12 cellular contexts compared by ENCODE assay signal in the genomic region with DNA sequence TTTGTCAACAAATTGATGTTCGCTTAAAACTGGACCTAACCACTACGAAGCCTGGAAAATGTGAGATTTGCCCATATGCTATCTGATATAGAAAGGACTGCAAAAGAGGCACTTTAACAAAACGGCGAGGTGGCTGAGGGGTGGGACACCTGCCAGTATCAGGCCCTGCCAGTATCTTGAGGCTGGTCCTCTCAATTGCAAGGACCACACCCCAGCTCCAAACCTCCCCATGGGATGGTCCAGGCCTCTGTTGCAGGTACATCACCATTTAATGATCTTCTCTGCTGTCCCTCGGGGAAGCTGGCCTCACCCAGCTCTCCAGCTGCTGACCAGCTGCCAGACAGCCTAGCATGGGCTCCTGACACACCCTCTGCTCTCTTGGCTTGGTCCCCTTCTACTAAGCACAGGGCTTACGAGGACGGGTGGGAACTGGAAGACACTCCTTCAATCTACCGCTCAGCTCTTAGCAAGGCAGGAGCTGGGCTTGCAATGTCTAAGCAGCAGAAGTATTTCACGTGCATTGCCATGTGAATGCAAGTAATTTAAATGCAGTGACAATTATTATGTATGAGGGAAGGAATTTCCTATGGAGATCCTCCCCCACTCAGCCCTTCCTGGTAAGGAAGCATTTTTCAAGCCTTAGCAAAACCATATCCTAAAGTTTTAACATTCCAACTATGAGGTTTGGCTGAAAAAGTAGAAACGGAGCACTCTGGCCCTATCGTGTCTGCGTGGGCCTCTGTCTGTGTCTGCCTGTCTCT.
DNase-seq lines count a peak whose midpoint lies in the region; ATAC-seq and TF ChIP-seq lines count a peak whose summit lies in the region.
"Had no signal": no experiment of that assay in that cellular context is flagged by ENCODE, and none has a peak within 500 bp of the region (broad histone marks: within the 10 kb centered on the region; RNA-seq: fewer than 3 reads in every experiment).

No MANE protein-coding gene starts in this region.

- H3K27me3 ChIP-seq in H7 (ENCODE audit: control insufficient read depth, insufficient read depth, low read length) (no peaks in the 10 kb centered on the region), ascending aorta (no peaks in the 10 kb centered on the region), smooth muscle cell (ENCODE audit: low read depth) (no peaks in the 10 kb centered on the region)

- H3K79me2 ChIP-seq in smooth muscle cell (ENCODE audit: low read depth) = peaks cover 70% of the 10 kb centered on the region

- intact Hi-C loops in ascending aorta (cut with DNase I) = loop anchor here (5.0 kb wide), 1 partner anchor 65 kb away; the partner anchor contains the start of gene LATS2

- H3K4me1 ChIP-seq in ascending aorta (peaks cover 5 to 15% of the 10 kb centered on the region in 2 donors), smooth muscle cell (ENCODE audit: low read depth) (no peaks in the 10 kb centered on the region)

- H3K4me2 ChIP-seq in smooth muscle cell = peak overlapping the region; percentile 63

- H3K9ac ChIP-seq in smooth muscle cell (ENCODE audit: low read depth) = peak overlapping the region; percentile 67

- H2AFZ ChIP-seq in smooth muscle cell (ENCODE audit: low read depth) = no peak overlapping the region

- no peak for ATAC-seq in HG03097 (IDR thresholded peaks at IDR 0.05; ENCODE audit: low FRiP score, unreplicated experiment)

- DNase-seq in H7 (peak; percentile 52), ascending aorta (ENCODE audit: low spot score in 2 of 2) (no peak), hepatic stellate cell (ENCODE audit: low spot score) (peak; percentile 90), smooth muscle cell (lab: John Stamatoyannopoulos, UW; ENCODE audit: unreplicated experiment) (no peak), NCI-H1694 treated with DMSO at 0.1 percent for 48 hours (lab: John Stamatoyannopoulos, UW) (no peak), T1000 (lab: John Stamatoyannopoulos, UW) (no peak), DMS153 treated with DMSO at 0.1 percent for 48 hours (lab: John Stamatoyannopoulos, UW; ENCODE audit: unreplicated experiment) (no peak)
- DNase-seq: activated CD4-positive, CD25-positive, alpha-beta regulatory T cell treated with anti-CD3 and anti-CD28 coated beads, Interleukin-2, amount 50 U/mL, for 72 hours; amygdala; NCI-H526; stimulated activated CD4-positive, alpha-beta T cell treated with anti-CD3 and anti-CD28 coated beads, Interleukin-2, amount 100 ng/mL, for 24 hours had no signal

- no peaks in the 10 kb centered on the region for H3F3A ChIP-seq in smooth muscle cell (ENCODE audit: low read depth)

- WGBS in smooth muscle cell (ENCODE audit: low lambda C conversion rate) = 46% methylated on average over 12 of the region's 12 CpGs

- TF ChIP-seq CTCF in ascending aorta (IDR thresholded peaks at IDR 0.05) (no peak), smooth muscle cell (IDR thresholded peaks at IDR 0.05; ENCODE audit: borderline replicate concordance, insufficient read depth, poor library complexity, severe bottlenecking) (no peak)

- H3K27ac ChIP-seq in ascending aorta (peak overlapping the region; percentile 48 to 70), smooth muscle cell (ENCODE audit: low read depth) (peak overlapping the region; percentile 97)

- H3K9me3 ChIP-seq in ascending aorta (no peaks in the 10 kb centered on the region), smooth muscle cell (replicated peaks; ENCODE audit: low read depth) (no peaks in the 10 kb centered on the region)

- H3K36me3 ChIP-seq in H7 (replicated peaks; ENCODE audit: control insufficient read depth, insufficient read depth, low read length) = 0 out of 2 replicates have a peak, but pooled peaks cover 1% of the 10 kb centered on the region
- H3K36me3 ChIP-seq in ascending aorta = peaks cover 4 to 20% of the 10 kb centered on the region in 2 donors
- no peaks in the 10 kb centered on the region for H3K36me3 ChIP-seq in smooth muscle cell (ENCODE audit: low read depth)

- H3K4me3 ChIP-seq in H7 (ENCODE audit: insufficient read depth, low read depth, low read length) = no peak overlapping the region
- no peak overlapping the region for H3K4me3 ChIP-seq in ascending aorta
- H3K4me3 ChIP-seq in smooth muscle cell = no peak overlapping the region

- peaks cover 64% of the 10 kb centered on the region for H4K20me1 ChIP-seq in smooth muscle cell (ENCODE audit: low read depth)

Comparison
In these comparisons a context has a peak if more than half of its experiments do, and no peak if none do; other contexts are left out.
1. DNase-seq: peak in H7 (single experiment) and hepatic stellate cell (single experiment); none in ascending aorta (0 of 2), smooth muscle cell (single experiment), NCI-H1694 treated with DMSO at 0.1 percent for 48 hours (single experiment), T1000 (single experiment) and DMS153 treated with DMSO at 0.1 percent for 48 hours (single experiment).